Comparison of ENCODE assay signal across 20 cellular contexts in the genomic region with DNA sequence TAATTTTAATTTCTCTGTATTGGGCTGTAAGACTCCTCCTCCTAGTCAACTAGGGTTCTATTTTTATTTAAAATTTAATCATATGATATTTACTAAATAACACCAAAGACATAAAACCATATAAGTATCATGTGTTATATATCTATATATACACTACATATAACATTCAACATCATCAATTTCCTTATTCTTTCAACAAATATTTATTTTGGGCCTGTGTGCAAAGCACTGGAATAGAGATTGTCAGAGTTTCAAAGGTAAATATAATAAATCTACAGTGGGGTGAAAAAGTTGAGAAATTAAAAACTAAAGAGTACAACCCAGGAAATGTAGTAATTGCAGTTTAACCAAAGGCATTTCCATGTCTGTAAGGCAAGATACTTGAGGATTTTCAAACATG.
"Had no signal": no experiment of that assay in that cellular context is flagged by ENCODE, and none has a peak within 500 bp of the region (broad histone marks: within the 10 kb centered on the region; RNA-seq: fewer than 3 reads in every experiment).

No MANE protein-coding gene starts in this region.

- H3K4me1 ChIP-seq: foreskin keratinocyte, gastroesophageal sphincter, heart left ventricle, left lung, lower lobe of right lung had no signal

- H3K79me2 ChIP-seq: hepatocyte had no signal

- H3K36me3 Mint-ChIP-seq: immature natural killer cell, mesothelial cell of epicardium had no signal

- H3K27ac ChIP-seq: coronary artery, esophagus muscularis mucosa, foreskin keratinocyte, gastroesophageal sphincter, heart left ventricle, hepatocyte, left lung, lower lobe of right lung had no signal

- DNase-seq: dermis blood vessel endothelial cell; effector CD4-positive, alpha-beta T cell; effector memory CD4-positive, alpha-beta T cell; foreskin keratinocyte; heart left ventricle; hypothalamus; immature natural killer cell; islet precursor cell; kidney; kidney glomerular epithelial cell; left lung; left ventricle myocardium superior; lower lobe of right lung; mesenchymal stem cell had no signal

- H3K36me3 ChIP-seq: esophagus muscularis mucosa, gastroesophageal sphincter, heart left ventricle, left lung, lower lobe of right lung had no signal

- H3K27me3 ChIP-seq: esophagus muscularis mucosa, foreskin keratinocyte, hepatocyte, left lung had no signal

- H3K4me1 Mint-ChIP-seq: immature natural killer cell, mesothelial cell of epicardium had no signal

- ATAC-seq: foreskin keratinocyte, gastroesophageal sphincter, heart left ventricle, left lung, left ventricle myocardium superior, lower lobe of right lung had no signal

- H3K4me3 Mint-ChIP-seq: immature natural killer cell, mesothelial cell of epicardium had no signal

- H2AFZ ChIP-seq: hepatocyte had no signal

- H3K9me3 ChIP-seq: esophagus muscularis mucosa, gastroesophageal sphincter, heart left ventricle, left lung, lower lobe of right lung had no signal

- H3K4me2 ChIP-seq: hepatocyte had no signal

- H3K27ac Mint-ChIP-seq: immature natural killer cell, mesothelial cell of epicardium had no signal

- H3K4me3 ChIP-seq: coronary artery, dorsolateral prefrontal cortex, esophagus muscularis mucosa, gastroesophageal sphincter, heart left ventricle, hepatocyte, left lung, lower lobe of right lung had no signal

- H3K9me3 Mint-ChIP-seq: immature natural killer cell, mesothelial cell of epicardium had no signal
